In genomic region chr1:145846191-145846590, GRCh38 we compare ENCODE assay signal across 8 cellular contexts. TPM values are rescaled to one million over a fixed set of nuclear protein-coding genes. Genes with fewer than 3 reads are reported as not detected.
A peak's percentile ranks its signal among the peaks of the same experiment; 100 is the strongest.
DNase-seq lines count a peak whose midpoint lies in the region; ATAC-seq, FAIRE-seq and TF ChIP-seq lines count a peak whose summit lies in the region.

No MANE protein-coding gene starts in this region.

- no peak overlapping the region for H3K4me3 Mint-ChIP-seq in CD4-positive, alpha-beta memory T cell

- ATAC-seq in stimulated activated naive CD8-positive, alpha-beta T cell treated with anti-CD3 and anti-CD28 coated beads, Interleukin-15, Interleukin-2, amounts not matched to agents 100 U/mL and 50 U/mL, for 24 hours = no peak
- no peak for ATAC-seq in GM19467 (IDR thresholded peaks at IDR 0.05; ENCODE audit: unreplicated experiment)

- CTCF ChIA-PET in CD4-positive, alpha-beta memory T cell (lab: Charles Lee; ENCODE audit: partially characterized antibody) = interaction anchor here (0.7 to 9.5 kb wide), 35 partner anchors 10 to 201 kb away, joined by 3 to 264 read pairs (median 8); partner anchors contain the start of genes ANKRD34A, ANKRD35, HJV and ITGA10

- H3K27me3 Mint-ChIP-seq in CD4-positive, alpha-beta memory T cell = no peaks in the 10 kb centered on the region

- peaks cover 28 to 35% of the 10 kb centered on the region in 2 donors for H3K36me3 Mint-ChIP-seq in CD4-positive, alpha-beta memory T cell

- H3K4me3 ChIP-seq in CD4-positive, alpha-beta memory T cell (ENCODE audit: low read length in 2 of 2) = peak overlapping the region; percentile 18 to 77
- no peak overlapping the region for H3K4me3 ChIP-seq in bronchial epithelial cell (ENCODE audit: low read depth, low read length)

- TF ChIP-seq CTCF in bronchial epithelial cell (IDR thresholded peaks at IDR 0.05; ENCODE audit: insufficient read depth, low read length, severe bottlenecking) = peak; percentile 67

- no peaks in the 10 kb centered on the region for H3K27me3 ChIP-seq in CD4-positive, alpha-beta memory T cell (ENCODE audit: insufficient read depth, low read length)
- no peaks in the 10 kb centered on the region for H3K27me3 ChIP-seq in bronchial epithelial cell (ENCODE audit: control insufficient read depth, insufficient read depth, low read length)

- peak overlapping the region in 6 of 7 donors; percentile 43 to 91 (median 81) for H3K27ac Mint-ChIP-seq in CD4-positive, alpha-beta memory T cell

- POLR2A ChIA-PET in CD4-positive, alpha-beta memory T cell (lab: Charles Lee; ENCODE audit: partially characterized antibody) = interaction anchor here (0.9 to 8.8 kb wide), 12 partner anchors 9 to 191 kb away, joined by 3 to 133 read pairs (median 8); partner anchors contain the start of genes PIAS3, POLR3C, RNF115 and TXNIP

- peak overlapping the region; percentile 63 for H3K27ac ChIP-seq in CD4-positive, alpha-beta memory T cell (ENCODE audit: low read depth, low read length)

- no peak for FAIRE-seq in bronchial epithelial cell (lab: Jason Lieb, UNC)

- intact Hi-C loops in CD4-positive, alpha-beta memory T cell (cut with micrococcal nuclease) = no loop called here

- DNase-seq in CD4-positive, alpha-beta memory T cell = peak in 4 of 5 donors; percentile 20 to 39 (median 30)
- DNase-seq in GM19240 (ENCODE audit: insufficient read length, low spot score) (peak; percentile 44), RPMI8226 (peak; percentile 40), bronchial epithelial cell (ENCODE audit: low read depth) (no peak), islet precursor cell (peak; percentile 63), NCI-H524 treated with DMSO at 0.1 percent for 48 hours (lab: John Stamatoyannopoulos, UW) (no peak)
- DNase-seq in stimulated activated naive CD8-positive, alpha-beta T cell treated with anti-CD3 and anti-CD28 coated beads, Interleukin-15, Interleukin-2, amounts not matched to agents 100 U/mL and 50 U/mL, for 24 hours = peak; percentile 33

- peaks cover 6 to 7% (median 6%) of the 10 kb centered on the region in 4 donors for H3K4me1 Mint-ChIP-seq in CD4-positive, alpha-beta memory T cell

- no peaks in the 10 kb centered on the region for H3K9me3 ChIP-seq in CD4-positive, alpha-beta memory T cell (ENCODE audit: control insufficient read depth in 1 of 2, low read length in 2 of 2)

- no peaks in the 10 kb centered on the region for H3K9me3 Mint-ChIP-seq in CD4-positive, alpha-beta memory T cell

- peaks cover 11% of the 10 kb centered on the region for H3K4me1 ChIP-seq in CD4-positive, alpha-beta memory T cell (ENCODE audit: insufficient read depth, low read length)

- H3K36me3 ChIP-seq in CD4-positive, alpha-beta memory T cell (ENCODE audit: insufficient read depth, low read length) = peaks cover 20% of the 10 kb centered on the region
- peaks cover 19% of the 10 kb centered on the region for H3K36me3 ChIP-seq in bronchial epithelial cell (ENCODE audit: control insufficient read depth, insufficient read depth, low read length)

RNA-seq across cellular contexts. Expression of gene NUDT17, which starts 0.8 kb away (rescaled TPM):
- total RNA-seq in CD4-positive, alpha-beta memory T cell = 1 to 10 TPM; 3.1 to 5.6 TPM
- 1 to 10 TPM; 3.0 to 3.7 TPM for polyA plus RNA-seq in CD4-positive, alpha-beta memory T cell
- 0.53 and 1.2 TPM in 2 replicates for total RNA-seq in bronchial epithelial cell

RNA-seq across cellular contexts. Expression of gene PIAS3, which starts 12.7 kb away (rescaled TPM):
- total RNA-seq in CD4-positive, alpha-beta memory T cell = 10 to 100 TPM; 30.3 to 33.6 TPM
- 10 to 100 TPM in 1 of 2 donors, 1 to 10 TPM in 1; 8.8 to 17.8 TPM for polyA plus RNA-seq in CD4-positive, alpha-beta memory T cell
- total RNA-seq in bronchial epithelial cell = 5.0 and 7.8 TPM in 2 replicates

RNA-seq across cellular contexts. Expression of gene POLR3C, which starts 22.2 kb away (rescaled TPM):
- 10 to 100 TPM; 43.5 to 44.8 TPM for total RNA-seq in CD4-positive, alpha-beta memory T cell
- polyA plus RNA-seq in CD4-positive, alpha-beta memory T cell = 10 to 100 TPM; 43.5 to 52.0 TPM
- total RNA-seq in bronchial epithelial cell = 22.9 and 28.2 TPM in 2 replicates

RNA-seq across cellular contexts. Expression of gene RNF115, which starts 22.3 kb away (rescaled TPM):
- 10 to 100 TPM; 15.2 to 15.3 TPM for total RNA-seq in CD4-positive, alpha-beta memory T cell
- 1 to 10 TPM; 3.3 to 7.6 TPM for polyA plus RNA-seq in CD4-positive, alpha-beta memory T cell
- total RNA-seq in bronchial epithelial cell = 8.4 and 9.0 TPM in 2 replicates

RNA-seq across cellular contexts. Expression of gene ANKRD35, which starts 39.5 kb away (rescaled TPM):
- not detected for total RNA-seq in CD4-positive, alpha-beta memory T cell
- under 1 TPM in 1 of 2 donors, not detected in 1; 0.34 TPM for polyA plus RNA-seq in CD4-positive, alpha-beta memory T cell
- total RNA-seq in bronchial epithelial cell = 1.3 and 3.7 TPM in 2 replicates

Comparison
In these comparisons a context has a peak if more than half of its experiments do, and no peak if none do; other contexts are left out.
1. DNase-seq: peak in CD4-positive, alpha-beta memory T cell (4 of 5), GM19240 (single experiment), RPMI8226 (single experiment), islet precursor cell (single experiment) and stimulated activated naive CD8-positive, alpha-beta T cell treated with anti-CD3 and anti-CD28 coated beads, Interleukin-15, Interleukin-2, amounts not matched to agents 100 U/mL and 50 U/mL, for 24 hours (single experiment); none in bronchial epithelial cell (single experiment) and NCI-H524 treated with DMSO at 0.1 percent for 48 hours (single experiment).